23 cellular contexts compared by ENCODE assay signal in genomic region chr13:103656329-103656728, GRCh38.
"Had no signal": no experiment of that assay in that cellular context is flagged by ENCODE, and none has a peak within 500 bp of the region (broad histone marks: within the 10 kb centered on the region; RNA-seq: fewer than 3 reads in every experiment).

No MANE protein-coding gene starts in this region.

- H3K4me1 ChIP-seq: Peyer's patch, SJCRH30 had no signal

- H3K27ac ChIP-seq: HL-60, Peyer's patch, SJCRH30, SK-N-MC had no signal

- H3K27me3 ChIP-seq: Peyer's patch, SJCRH30 had no signal

- ATAC-seq: PC-3, Right ventricle myocardium inferior had no signal

- H3K4me3 ChIP-seq: Peyer's patch, SJCRH30, SK-N-MC had no signal

- H3K9me3 ChIP-seq: Peyer's patch, SJCRH30 had no signal

- DNase-seq: KBM-7, MV-4-11, NCI-H1092, NCI-H1105 treated with DMSO at 0.1 percent for 48 hours, NCI-H1417 treated with DMSO at 0.1 percent for 48 hours, NCI-H146, NCI-H187, NCI-H2029, NCI-H2081 treated with DMSO at 0.1 percent for 48 hours, NCI-H2171, NCI-H226, NCI-H446, NCI-H510A, NCI-H524 treated with DMSO at 0.1 percent for 48 hours, NCI-H69, NCI-H774, PC-3, Peyer's patch, SHP77 treated with DMSO at 0.1 percent for 48 hours, SJCRH30 had no signal

- H3K36me3 ChIP-seq: Peyer's patch, SJCRH30 had no signal
